Comparison of ENCODE assay signal across 14 cellular contexts in genomic region chr13:92838786-92839185, GRCh38.
DNase-seq lines count a peak whose midpoint lies in the region; ATAC-seq and TF ChIP-seq lines count a peak whose summit lies in the region.
"Had no signal": no experiment of that assay in that cellular context is flagged by ENCODE, and none has a peak within 500 bp of the region (broad histone marks: within the 10 kb centered on the region; RNA-seq: fewer than 3 reads in every experiment).

No MANE protein-coding gene starts in this region.

- DNase-seq in AG09319 (ENCODE audit: extremely low read depth, low read depth) (peak; percentile 31), HFFc6 (peak; percentile 34), RWPE2 (ENCODE audit: low spot score) (no peak), glomerular visceral epithelial cell (ENCODE audit: extremely low spot score) (peak; percentile 90), dermis blood vessel endothelial cell (no peak), GF-D8 (lab: John Stamatoyannopoulos, UW) (no peak), KG1 (lab: John Stamatoyannopoulos, UW) (no peak)
- DNase-seq: C1 segment of cervical spinal cord, caudate nucleus, NCI-H524, stomach, T-helper 17 cell had no signal

- TF ChIP-seq CTCF in AG09319 (IDR thresholded peaks at IDR 0.05; ENCODE audit: low read depth, low read length): no peak
- TF ChIP-seq CTCF in HFFc6 (IDR thresholded peaks at IDR 0.05): no peak
- no peak for TF ChIP-seq CTCF in RWPE2 (IDR thresholded peaks at IDR 0.05; ENCODE audit: poor library complexity, severe bottlenecking)

- no peak overlapping the region for H3K4me3 Mint-ChIP-seq in HFFc6
- H3K4me3 Mint-ChIP-seq: T-helper 17 cell had no signal

- H3K36me3 Mint-ChIP-seq in HFFc6 (ENCODE audit: low read depth): no peaks in the 10 kb centered on the region

- H3K27ac ChIP-seq in RWPE2 (ENCODE audit: poor library complexity, severe bottlenecking): peak overlapping the region; percentile 46
- H3K27ac ChIP-seq: stomach had no signal

- peaks cover 16% of the 10 kb centered on the region; the same call in 1 of the 2 replicates for H3K4me1 Mint-ChIP-seq in HFFc6 (ENCODE audit: low read depth)
- H3K4me1 Mint-ChIP-seq: T-helper 17 cell had no signal

- H3K27ac Mint-ChIP-seq in HFFc6: no peak overlapping the region
- H3K27ac Mint-ChIP-seq: T-helper 17 cell had no signal

- H3K4me1 ChIP-seq in RWPE2 (ENCODE audit: insufficient read depth, poor library complexity, severe bottlenecking): peaks cover 26% of the 10 kb centered on the region
- H3K4me1 ChIP-seq: stomach had no signal

- H3K27me3 ChIP-seq in RWPE2 (ENCODE audit: insufficient read depth, poor library complexity, severe bottlenecking): no peaks in the 10 kb centered on the region
- H3K27me3 ChIP-seq: stomach had no signal

- peaks cover 4% of the 10 kb centered on the region for H3K9me3 ChIP-seq in RWPE2 (ENCODE audit: severe bottlenecking)

- H3K36me3 ChIP-seq in RWPE2 (ENCODE audit: low read depth): no peaks in the 10 kb centered on the region
- H3K36me3 ChIP-seq: stomach had no signal

- no peaks in the 10 kb centered on the region for H3K27me3 Mint-ChIP-seq in HFFc6 (ENCODE audit: insufficient read depth)
- H3K27me3 Mint-ChIP-seq: T-helper 17 cell had no signal

- H3K4me3 ChIP-seq in RWPE2 (ENCODE audit: severe bottlenecking): no peak overlapping the region
- H3K4me3 ChIP-seq: K562, stomach had no signal

- peaks cover 5% of the 10 kb centered on the region; the same call in 1 of the 2 replicates for H3K9me3 Mint-ChIP-seq in HFFc6

- ATAC-seq in RWPE2 (ENCODE audit: low read depth) (peak; percentile 88), HG02973 (IDR thresholded peaks at IDR 0.05; ENCODE audit: unreplicated experiment) (no peak)
- ATAC-seq: K562, T-helper 17 cell had no signal

Comparison
In these comparisons a context has a peak if more than half of its experiments do, and no peak if none do; other contexts are left out.
1. DNase-seq: peak in AG09319 (single experiment), HFFc6 (single experiment) and glomerular visceral epithelial cell (single experiment); none in RWPE2 (single experiment), dermis blood vessel endothelial cell (single experiment), GF-D8 (single experiment) and KG1 (single experiment).